Comparison of ENCODE assay signal across 2 cellular contexts in genomic region chr15:48514103-48514817, GRCh38.
TF ChIP-seq lines count a peak whose summit lies in the region.

No MANE protein-coding gene starts in this region.

TF ChIP-seq in K562, 482 proteins besides CTCF, POLR2A, EP300 and RAD21 (continues in another document):
- peak; percentile 67 for TF ChIP-seq MAFG (tag; conservative IDR thresholded peaks at IDR 0.05)
- TF ChIP-seq RFX5 (IDR thresholded peaks at IDR 0.05; ENCODE audit: low read depth, low read length) = no peak
- TF ChIP-seq KLF1 (tag; IDR thresholded peaks at IDR 0.05) = no peak
- no peak for TF ChIP-seq MYNN (IDR thresholded peaks at IDR 0.05)
- no peak for TF ChIP-seq MYNN (CRISPR knock-in tag; IDR thresholded peaks at IDR 0.05)
- TF ChIP-seq SOX6 (IDR thresholded peaks at IDR 0.05) = no peak
- TF ChIP-seq, protein P1, sequence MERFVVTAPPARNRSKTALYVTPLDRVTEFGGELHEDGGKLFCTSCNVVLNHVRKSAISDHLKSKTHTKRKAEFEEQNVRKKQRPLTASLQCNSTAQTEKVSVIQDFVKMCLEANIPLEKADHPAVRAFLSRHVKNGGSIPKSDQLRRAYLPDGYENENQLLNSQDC (CRISPR knock-in tag; IDR thresholded peaks at IDR 0.05) = no peak
- no peak for TF ChIP-seq ZNF232 (CRISPR knock-in tag; IDR thresholded peaks at IDR 0.05)
- TF ChIP-seq, protein P2, sequence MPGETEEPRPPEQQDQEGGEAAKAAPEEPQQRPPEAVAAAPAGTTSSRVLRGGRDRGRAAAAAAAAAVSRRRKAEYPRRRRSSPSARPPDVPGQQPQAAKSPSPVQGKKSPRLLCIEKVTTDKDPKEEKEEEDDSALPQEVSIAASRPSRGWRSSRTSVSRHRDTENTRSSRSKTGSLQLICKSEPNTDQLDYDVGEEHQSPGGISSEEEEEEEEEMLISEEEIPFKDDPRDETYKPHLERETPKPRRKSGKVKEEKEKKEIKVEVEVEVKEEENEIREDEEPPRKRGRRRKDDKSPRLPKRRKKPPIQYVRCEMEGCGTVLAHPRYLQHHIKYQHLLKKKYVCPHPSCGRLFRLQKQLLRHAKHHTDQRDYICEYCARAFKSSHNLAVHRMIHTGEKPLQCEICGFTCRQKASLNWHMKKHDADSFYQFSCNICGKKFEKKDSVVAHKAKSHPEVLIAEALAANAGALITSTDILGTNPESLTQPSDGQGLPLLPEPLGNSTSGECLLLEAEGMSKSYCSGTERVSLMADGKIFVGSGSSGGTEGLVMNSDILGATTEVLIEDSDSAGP (CRISPR knock-in tag; IDR thresholded peaks at IDR 0.05) = no peak
- no peak for TF ChIP-seq ZSCAN29 (IDR thresholded peaks at IDR 0.05)
- no peak for TF ChIP-seq ZNF134 (CRISPR knock-in tag; conservative IDR thresholded peaks at IDR 0.05)
- no peak for TF ChIP-seq HNRNPLL (IDR thresholded peaks at IDR 0.05; ENCODE audit: low read depth, low read length, poor library complexity, severe bottlenecking)
- no peak for TF ChIP-seq CREB3L1 (IDR thresholded peaks at IDR 0.05; ENCODE audit: borderline replicate concordance, low read depth)
- TF ChIP-seq PCBP1 (IDR thresholded peaks at IDR 0.05; ENCODE audit: low read depth, low read length, poor library complexity, severe bottlenecking) = no peak
- TF ChIP-seq FOXJ3 (CRISPR knock-in tag; IDR thresholded peaks at IDR 0.05) = no peak
- TF ChIP-seq YBX1 (IDR thresholded peaks at IDR 0.05) = no peak
- no peak for TF ChIP-seq LCOR (CRISPR knock-in tag; IDR thresholded peaks at IDR 0.05)
- no peak for TF ChIP-seq ZNF785 (CRISPR knock-in tag; IDR thresholded peaks at IDR 0.05)
- no peak for TF ChIP-seq NCOA1 (IDR thresholded peaks at IDR 0.05; ENCODE audit: low read depth)
- no peak for TF ChIP-seq XRCC5 (IDR thresholded peaks at IDR 0.05; ENCODE audit: low read depth, low read length)
- no peak for TF ChIP-seq ZNF717 (CRISPR knock-in tag; IDR thresholded peaks at IDR 0.05)
- no peak for TF ChIP-seq KAT7 (CRISPR knock-in tag; IDR thresholded peaks at IDR 0.05; ENCODE audit: borderline replicate concordance)
- TF ChIP-seq ARNT (IDR thresholded peaks at IDR 0.05) = no peak
- no peak for TF ChIP-seq JUN (IDR thresholded peaks at IDR 0.05; ENCODE audit: borderline replicate concordance, low read depth, low read length)
- TF ChIP-seq JUN (CRISPR knock-in tag; IDR thresholded peaks at IDR 0.05; ENCODE audit: borderline replicate concordance) = no peak
- TF ChIP-seq KLF10 (CRISPR knock-in tag; IDR thresholded peaks at IDR 0.05) = no peak
- TF ChIP-seq, protein P3, sequence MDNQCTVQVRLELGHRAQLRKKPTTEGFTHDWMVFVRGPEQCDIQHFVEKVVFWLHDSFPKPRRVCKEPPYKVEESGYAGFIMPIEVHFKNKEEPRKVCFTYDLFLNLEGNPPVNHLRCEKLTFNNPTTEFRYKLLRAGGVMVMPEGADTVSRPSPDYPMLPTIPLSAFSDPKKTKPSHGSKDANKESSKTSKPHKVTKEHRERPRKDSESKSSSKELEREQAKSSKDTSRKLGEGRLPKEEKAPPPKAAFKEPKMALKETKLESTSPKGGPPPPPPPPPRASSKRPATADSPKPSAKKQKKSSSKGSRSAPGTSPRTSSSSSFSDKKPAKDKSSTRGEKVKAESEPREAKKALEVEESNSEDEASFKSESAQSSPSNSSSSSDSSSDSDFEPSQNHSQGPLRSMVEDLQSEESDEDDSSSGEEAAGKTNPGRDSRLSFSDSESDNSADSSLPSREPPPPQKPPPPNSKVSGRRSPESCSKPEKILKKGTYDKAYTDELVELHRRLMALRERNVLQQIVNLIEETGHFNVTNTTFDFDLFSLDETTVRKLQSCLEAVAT (IDR thresholded peaks at IDR 0.05) = no peak
- TF ChIP-seq TCF15 (CRISPR knock-in tag; IDR thresholded peaks at IDR 0.05) = no peak
- peak; percentile 78 for TF ChIP-seq C11orf30 (IDR thresholded peaks at IDR 0.05; ENCODE audit: low read depth)
- TF ChIP-seq MAFF (IDR thresholded peaks at IDR 0.05; ENCODE audit: low read length) = peak; percentile 82
- TF ChIP-seq RFX1 (IDR thresholded peaks at IDR 0.05) = no peak
- no peak for TF ChIP-seq ZNF3 (CRISPR knock-in tag; IDR thresholded peaks at IDR 0.05)
- peak; percentile 84 for TF ChIP-seq MAFK (IDR thresholded peaks at IDR 0.05; ENCODE audit: low read length)
- TF ChIP-seq ARID1B (IDR thresholded peaks at IDR 0.05) = no peak

TF ChIP-seq in HepG2, 621 proteins besides CTCF, POLR2A, EP300 and RAD21:
- TF ChIP-seq MAFK (conservative IDR thresholded peaks at IDR 0.05 in 1 of 2, IDR thresholded peaks at IDR 0.05 in 1 of 2; ENCODE audit: low read length in 2 of 2) (peak; percentile 88 to 96), MAFF (IDR thresholded peaks at IDR 0.05; ENCODE audit: low read depth, low read length) (peak; percentile 93), HHEX (CRISPR knock-in tag; IDR thresholded peaks at IDR 0.05) (no peak)
